Comparison of ENCODE assay signal across 8 cellular contexts in the genomic region with DNA sequence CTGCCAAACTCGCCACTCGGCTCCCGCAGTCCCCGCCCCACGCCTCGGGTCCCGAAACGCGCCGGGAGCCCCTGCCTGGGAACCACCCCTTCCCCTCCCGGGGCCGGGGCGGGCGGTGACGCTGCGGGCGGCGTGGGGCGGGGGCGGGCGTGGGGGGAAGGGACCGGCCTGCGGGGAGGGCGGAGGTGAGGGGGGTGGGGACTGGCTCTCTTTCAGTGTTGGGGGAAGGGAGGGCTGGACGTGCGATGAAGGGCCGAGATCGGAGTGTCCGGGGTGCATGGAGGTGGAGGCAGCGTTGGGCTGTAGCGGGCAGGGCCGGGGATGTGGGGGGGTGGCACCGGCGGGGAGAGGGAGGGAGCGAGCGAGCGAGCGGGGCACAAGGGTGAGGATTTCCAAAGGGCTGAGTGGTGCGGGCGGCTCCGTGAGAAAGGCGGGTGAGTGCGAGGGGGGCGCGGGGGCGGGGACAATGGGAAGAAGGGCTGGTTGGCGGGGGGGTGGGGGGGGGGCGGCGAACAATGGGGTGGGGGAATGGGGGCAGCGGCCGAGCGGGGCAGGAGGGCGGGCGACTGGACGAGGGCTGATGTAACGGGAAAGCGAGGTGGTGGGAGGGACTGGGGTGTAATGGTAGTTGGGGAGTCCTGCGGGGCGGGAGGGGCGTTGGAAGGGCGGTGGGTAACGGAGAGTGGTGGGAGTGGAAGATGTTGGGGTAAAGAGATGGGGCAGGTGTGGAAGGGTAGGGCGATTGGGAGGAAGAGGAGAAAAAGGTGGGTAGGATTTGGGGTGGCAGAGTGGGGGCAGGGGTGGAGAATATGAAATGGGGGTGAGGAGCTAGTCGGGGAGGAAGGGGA. TPM values are rescaled to one million over a fixed set of nuclear protein-coding genes. Genes with fewer than 3 reads are reported as not detected.
DNase-seq lines count a peak whose midpoint lies in the region; ATAC-seq and TF ChIP-seq lines count a peak whose summit lies in the region.

No MANE protein-coding gene starts in this region.

- peaks cover 32% of the 10 kb centered on the region for H3K4me1 Mint-ChIP-seq in GM23338
- peaks cover 17% of the 10 kb centered on the region for H3K4me1 Mint-ChIP-seq in activated CD8-positive, alpha-beta T cell treated with anti-CD3 and anti-CD28 coated beads, Interleukin-2, amount 10 ng/mL, durations not matched to agents 7 days and 5 days (ENCODE audit: low read depth)

- H3K36me3 Mint-ChIP-seq in GM23338 (ENCODE audit: low read depth), result no peaks in the 10 kb centered on the region; the same call in 2 of the 3 replicates
- peaks cover 8% of the 10 kb centered on the region for H3K36me3 Mint-ChIP-seq in activated CD8-positive, alpha-beta T cell treated with anti-CD3 and anti-CD28 coated beads, Interleukin-2, amount 10 ng/mL, durations not matched to agents 7 days and 5 days (ENCODE audit: low read depth)

- peaks cover 20% of the 10 kb centered on the region for H3K27me3 ChIP-seq in GM23338 (ENCODE audit: insufficient read depth)
- no peaks in the 10 kb centered on the region for H3K27me3 ChIP-seq in endocrine pancreas (ENCODE audit: control insufficient read depth, insufficient read depth, low read length)

- intact Hi-C loops in mucosa of descending colon (cut with DNase I, micrococcal nuclease), result loop anchor here (5.0 to 10.0 kb wide), 2 partner anchors 179 to 191 kb away; a partner anchor contains a TSS

- POLR2A ChIA-PET in activated CD8-positive, alpha-beta T cell treated with anti-CD3 and anti-CD28 coated beads, Interleukin-2, amount 10 ng/mL, durations not matched to agents 7 days and 5 days (lab: Charles Lee), result no interaction called here

- peaks cover 9% of the 10 kb centered on the region for H3K27me3 Mint-ChIP-seq in GM23338 (ENCODE audit: insufficient read depth, low read depth, poor library complexity)
- H3K27me3 Mint-ChIP-seq in activated CD8-positive, alpha-beta T cell treated with anti-CD3 and anti-CD28 coated beads, Interleukin-2, amount 10 ng/mL, durations not matched to agents 7 days and 5 days (ENCODE audit: low read depth), result peaks cover 2% of the 10 kb centered on the region

- no peak overlapping the region for H3K27ac ChIP-seq in GM23338 (ENCODE audit: low read depth)

- H3K4me1 ChIP-seq in GM23338 (ENCODE audit: insufficient read depth), result peaks cover 19% of the 10 kb centered on the region
- H3K4me1 ChIP-seq in endocrine pancreas (ENCODE audit: control insufficient read depth, insufficient read depth, low read length), result peaks cover 12% of the 10 kb centered on the region
- peaks cover 10% of the 10 kb centered on the region for H3K4me1 ChIP-seq in mucosa of descending colon (ENCODE audit: low read depth)

- H2AFZ ChIP-seq in GM23338, result no peak overlapping the region

- H3K4me3 ChIP-seq in GM08714 (ENCODE audit: low read length) (peak overlapping the region; percentile 85), GM23338 (peak overlapping the region; percentile 79), endocrine pancreas (ENCODE audit: control insufficient read depth, insufficient read depth, low read length) (no peak overlapping the region), mucosa of descending colon (peak overlapping the region; percentile 76)

- CTCF ChIA-PET in activated CD8-positive, alpha-beta T cell treated with anti-CD3 and anti-CD28 coated beads, Interleukin-2, amount 10 ng/mL, durations not matched to agents 7 days and 5 days (lab: Charles Lee), result interaction anchor here (0.8 to 2.4 kb wide), 9 partner anchors 8 to 183 kb away, joined by 3 to 10 read pairs (median 3); no protein-coding TSS in a partner anchor

- H3K9me3 ChIP-seq in endocrine pancreas (ENCODE audit: control insufficient read depth, low read length) (no peaks in the 10 kb centered on the region), mucosa of descending colon (no peaks in the 10 kb centered on the region)

- H3K4me2 ChIP-seq in GM23338, result peak overlapping the region; percentile 91

- H3K79me2 ChIP-seq in GM23338 (replicated peaks; ENCODE audit: insufficient read depth), result peaks cover 44% of the 10 kb centered on the region

- H3K9me3 Mint-ChIP-seq in GM23338, result no peaks in the 10 kb centered on the region; the same call in 2 of the 3 replicates
- no peaks in the 10 kb centered on the region for H3K9me3 Mint-ChIP-seq in activated CD8-positive, alpha-beta T cell treated with anti-CD3 and anti-CD28 coated beads, Interleukin-2, amount 10 ng/mL, durations not matched to agents 7 days and 5 days (ENCODE audit: insufficient read depth)

- no peaks in the 10 kb centered on the region for H3F3A ChIP-seq in GM23338 (replicated peaks; ENCODE audit: low read depth)

- peak; percentile 61 for DNase-seq in GM23338 (ENCODE audit: low spot score)
- DNase-seq in NAMALWA (ENCODE audit: low spot score), result peak; percentile 46
- peak; percentile 67 for DNase-seq in activated CD8-positive, alpha-beta T cell treated with anti-CD3 and anti-CD28 coated beads, Interleukin-2, amount 10 ng/mL, durations not matched to agents 7 days and 5 days
- peak; percentile 69 to 86 (median 81) for DNase-seq in mucosa of descending colon
- DNase-seq in stimulated activated CD8-positive, alpha-beta memory T cell treated with anti-CD3 and anti-CD28 coated beads, Interleukin-4, amount 100 ng/mL, for 48 hours, result peak; percentile 66

- no peaks in the 10 kb centered on the region for H3K36me3 ChIP-seq in GM23338 (ENCODE audit: insufficient read depth)
- H3K36me3 ChIP-seq in endocrine pancreas (ENCODE audit: control insufficient read depth, insufficient read depth, low read length), result no peaks in the 10 kb centered on the region
- H3K36me3 ChIP-seq in mucosa of descending colon (ENCODE audit: low read depth), result no peaks in the 10 kb centered on the region

- H3K27ac Mint-ChIP-seq in GM23338, result peak overlapping the region; percentile 88
- H3K27ac Mint-ChIP-seq in activated CD8-positive, alpha-beta T cell treated with anti-CD3 and anti-CD28 coated beads, Interleukin-2, amount 10 ng/mL, durations not matched to agents 7 days and 5 days, result peak overlapping the region; percentile 93

- peak overlapping the region; percentile 81 for H3K4me3 Mint-ChIP-seq in GM23338
- peak overlapping the region; percentile 87 for H3K4me3 Mint-ChIP-seq in activated CD8-positive, alpha-beta T cell treated with anti-CD3 and anti-CD28 coated beads, Interleukin-2, amount 10 ng/mL, durations not matched to agents 7 days and 5 days

- H4K20me1 ChIP-seq in GM23338 (replicated peaks; ENCODE audit: insufficient read depth), result peaks cover 10% of the 10 kb centered on the region

- ATAC-seq in GM23338 (peak; percentile 15), mucosa of descending colon (peak; percentile 51), HG03135 (IDR thresholded peaks at IDR 0.05; ENCODE audit: unreplicated experiment) (no peak)
- peak; percentile 6 for ATAC-seq in activated CD8-positive, alpha-beta T cell treated with anti-CD3 and anti-CD28 coated beads, Interleukin-2, amount 10 ng/mL, durations not matched to agents 7 days and 5 days

- TF ChIP-seq CTCF in GM23338 (conservative IDR thresholded peaks at IDR 0.05; ENCODE audit: low read depth in 2 of 2) (no peak), mucosa of descending colon (IDR thresholded peaks at IDR 0.05) (no peak)

- peak overlapping the region; percentile 83 for H3K9ac ChIP-seq in endocrine pancreas (ENCODE audit: control insufficient read depth, insufficient read depth, low read length)

- no peaks in the 10 kb centered on the region for H3K9me2 ChIP-seq in GM23338 (ENCODE audit: insufficient read depth)

TF ChIP-seq in GM23338, 12 proteins besides CTCF, POLR2A, EP300 and RAD21 (continues in another document):
- TF ChIP-seq ZNF114 (CRISPR knock-in tag; IDR thresholded peaks at IDR 0.05) (no peak), CREB1 (CRISPR knock-in tag; IDR thresholded peaks at IDR 0.05; ENCODE audit: low read depth) (no peak), NANOG (IDR thresholded peaks at IDR 0.05; ENCODE audit: borderline replicate concordance) (no peak), EZH2 (IDR thresholded peaks at IDR 0.05; ENCODE audit: low read depth, unreplicated experiment) (no peak), JUNB (IDR thresholded peaks at IDR 0.05; ENCODE audit: unreplicated experiment) (no peak), POLR2AphosphoS5 (IDR thresholded peaks at IDR 0.05; ENCODE audit: low read depth) (no peak)
- TF ChIP-seq, protein P1, sequence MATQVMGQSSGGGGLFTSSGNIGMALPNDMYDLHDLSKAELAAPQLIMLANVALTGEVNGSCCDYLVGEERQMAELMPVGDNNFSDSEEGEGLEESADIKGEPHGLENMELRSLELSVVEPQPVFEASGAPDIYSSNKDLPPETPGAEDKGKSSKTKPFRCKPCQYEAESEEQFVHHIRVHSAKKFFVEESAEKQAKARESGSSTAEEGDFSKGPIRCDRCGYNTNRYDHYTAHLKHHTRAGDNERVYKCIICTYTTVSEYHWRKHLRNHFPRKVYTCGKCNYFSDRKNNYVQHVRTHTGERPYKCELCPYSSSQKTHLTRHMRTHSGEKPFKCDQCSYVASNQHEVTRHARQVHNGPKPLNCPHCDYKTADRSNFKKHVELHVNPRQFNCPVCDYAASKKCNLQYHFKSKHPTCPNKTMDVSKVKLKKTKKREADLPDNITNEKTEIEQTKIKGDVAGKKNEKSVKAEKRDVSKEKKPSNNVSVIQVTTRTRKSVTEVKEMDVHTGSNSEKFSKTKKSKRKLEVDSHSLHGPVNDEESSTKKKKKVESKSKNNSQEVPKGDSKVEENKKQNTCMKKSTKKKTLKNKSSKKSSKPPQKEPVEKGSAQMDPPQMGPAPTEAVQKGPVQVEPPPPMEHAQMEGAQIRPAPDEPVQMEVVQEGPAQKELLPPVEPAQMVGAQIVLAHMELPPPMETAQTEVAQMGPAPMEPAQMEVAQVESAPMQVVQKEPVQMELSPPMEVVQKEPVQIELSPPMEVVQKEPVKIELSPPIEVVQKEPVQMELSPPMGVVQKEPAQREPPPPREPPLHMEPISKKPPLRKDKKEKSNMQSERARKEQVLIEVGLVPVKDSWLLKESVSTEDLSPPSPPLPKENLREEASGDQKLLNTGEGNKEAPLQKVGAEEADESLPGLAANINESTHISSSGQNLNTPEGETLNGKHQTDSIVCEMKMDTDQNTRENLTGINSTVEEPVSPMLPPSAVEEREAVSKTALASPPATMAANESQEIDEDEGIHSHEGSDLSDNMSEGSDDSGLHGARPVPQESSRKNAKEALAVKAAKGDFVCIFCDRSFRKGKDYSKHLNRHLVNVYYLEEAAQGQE (IDR thresholded peaks at IDR 0.05; ENCODE audit: unreplicated experiment), result no peak

RNA-seq across cellular contexts. Expression of a gene that starts 0.6 kb away (rescaled TPM):
- 37.9 and 54.8 TPM in 2 replicates for total RNA-seq in GM23338 (2014; rRNA removed; shearing (Covaris generic))
- 23.1 and 26.1 TPM in 2 replicates for polyA plus RNA-seq in GM23338 (2016; fragmentation: Nextera tagmentation; extraction: Ambion mirVana)
- total RNA-seq in activated CD8-positive, alpha-beta T cell treated with anti-CD3 and anti-CD28 coated beads, Interleukin-2, amount 10 ng/mL, durations not matched to agents 7 days and 5 days, result 10 to 100 TPM; 31.9 to 34.9 TPM
- 10 to 100 TPM; 31.1 to 72.4 (median 39.0) TPM for total RNA-seq in mucosa of descending colon
